In genomic region chr10:38094158-38094922, GRCh38 we compare ENCODE assay signal across 8 cellular contexts. TPM values are rescaled to one million over a fixed set of nuclear protein-coding genes. Genes with fewer than 3 reads are reported as not detected.
DNase-seq lines count a peak whose midpoint lies in the region; ATAC-seq and TF ChIP-seq lines count a peak whose summit lies in the region.

TSS of gene ZNF37A (plus strand) at chr10:38094337. CDS start at chr10:38096618, 2,281 bp downstream.

- DNase-seq in DND-41 (peak; percentile 94), GM23248 (peak; percentile 99), Kasumi-1 (lab: John Stamatoyannopoulos, UW) (peak; percentile 98 to 100), RPMI7951 (ENCODE audit: low read depth) (peak; percentile 97), fibroblast of gingiva (ENCODE audit: low read depth) (peak; percentile 96)
- peak; percentile 88 for DNase-seq in activated T-helper 1 cell treated with anti-CD3 and anti-CD28 coated beads, Interleukin-12 subunit alpha, Interleukin-12 subunit beta, Interleukin-2, Interleukin-4 antibody, amounts not matched to agents 30 ng/mL and 10 ng/mL and 1 ng/mL, durations not matched to agents 14 hours and 24 hours and 36 hours (ENCODE audit: low spot score)
- DNase-seq in naive thymus-derived CD4-positive, alpha-beta T cell, result peak; percentile 60 to 90 (median 82)
- DNase-seq in stimulated activated naive B cell treated with anti-CD40 and anti-IgM and Interleukin-4, amounts not matched to agents 10 μg/mL and 1 μg/mL and 100 μg/mL, for 72 hours, result peak; percentile 89

- peak within 1 kb of the TSS; percentile 87 for H3K27ac ChIP-seq in DND-41 (ENCODE audit: low read length)
- H3K27ac ChIP-seq in GM23248, result peak within 1 kb of the TSS; percentile 83
- peak within 1 kb of the TSS; percentile 84 for H3K27ac ChIP-seq in naive thymus-derived CD4-positive, alpha-beta T cell (ENCODE audit: low read depth, low read length)

- peaks cover 9% of the 10 kb centered on the region for H3K9me3 ChIP-seq in DND-41 (ENCODE audit: insufficient read depth, low read length, severe bottlenecking)
- H3K9me3 ChIP-seq in GM23248 (ENCODE audit: low read depth), result no peaks in the 10 kb centered on the region
- H3K9me3 ChIP-seq in naive thymus-derived CD4-positive, alpha-beta T cell (ENCODE audit: control insufficient read depth in 2 of 3, low read length in 3 of 3), result peaks cover 0 to under 1% (median 0%) of the 10 kb centered on the region in 3 experiments

- POLR2A ChIA-PET in naive thymus-derived CD4-positive, alpha-beta T cell (lab: Charles Lee), result interaction anchor here (0.6 to 4.7 kb wide), 4 partner anchors 22 to 119 kb away, joined by 3 to 25 read pairs (median 9); partner anchors contain the start of genes ZNF25 and ZNF33A

- peaks cover 25% of the 10 kb centered on the region for H3K4me1 ChIP-seq in DND-41 (ENCODE audit: insufficient read depth, low read length)
- peaks cover 4% of the 10 kb centered on the region; the same call in 1 of the 2 replicates for H3K4me1 ChIP-seq in GM23248 (ENCODE audit: insufficient read depth)
- peaks cover 9 to 12% of the 10 kb centered on the region in 2 donors for H3K4me1 ChIP-seq in naive thymus-derived CD4-positive, alpha-beta T cell (ENCODE audit: control insufficient read depth in 2 of 2, insufficient read depth in 2 of 2, low read length in 2 of 2)

- peaks cover 26% of the 10 kb centered on the region for H3K4me1 Mint-ChIP-seq in activated T-helper 1 cell treated with anti-CD3 and anti-CD28 coated beads, Interleukin-12 subunit alpha, Interleukin-12 subunit beta, Interleukin-2, Interleukin-4 antibody, amounts not matched to agents 30 ng/mL and 10 ng/mL and 1 ng/mL, durations not matched to agents 14 hours and 24 hours and 36 hours (ENCODE audit: low read depth)
- peaks cover 16 to 47% (median 37%) of the 10 kb centered on the region in 7 donors for H3K4me1 Mint-ChIP-seq in naive thymus-derived CD4-positive, alpha-beta T cell
- peaks cover 13 to 17% of the 10 kb centered on the region in 2 donors for H3K4me1 Mint-ChIP-seq in stimulated activated naive B cell treated with anti-CD40 and anti-IgM and Interleukin-4, amounts not matched to agents 10 μg/mL and 1 μg/mL and 100 μg/mL, for 72 hours

- intact Hi-C loops in activated T-helper 1 cell treated with anti-CD3 and anti-CD28 coated beads, Interleukin-12 subunit alpha, Interleukin-12 subunit beta, Interleukin-2, Interleukin-4 antibody, amounts not matched to agents 30 ng/mL and 10 ng/mL and 1 ng/mL, durations not matched to agents 14 hours and 24 hours and 36 hours (cut with micrococcal nuclease), result loop anchor here (1.0 to 10.0 kb wide), 5 partner anchors 56 to 260 kb away; partner anchors contain the start of genes ZNF248, ZNF25 and ZNF33A
- intact Hi-C loops in naive thymus-derived CD4-positive, alpha-beta T cell (cut with micrococcal nuclease), result loop anchor here (1.0 kb wide), 5 partner anchors 84 to 308 kb away; partner anchors contain the start of genes ZNF248 (in 2 of the 2), ZNF25 (in 2 of the 2) and ZNF33A (in 2 of the 2)

- ATAC-seq in DND-41 (ENCODE audit: insufficient read depth, low read depth), result peak; percentile 96
- ATAC-seq in naive thymus-derived CD4-positive, alpha-beta T cell, result peak; percentile 98
- peak; percentile 97 for ATAC-seq in stimulated activated naive B cell treated with anti-CD40 and anti-IgM and Interleukin-4, amounts not matched to agents 10 μg/mL and 1 μg/mL and 100 μg/mL, for 72 hours (replicated peaks)

- peak within 1 kb of the TSS; percentile 75 for H3K27ac Mint-ChIP-seq in activated T-helper 1 cell treated with anti-CD3 and anti-CD28 coated beads, Interleukin-12 subunit alpha, Interleukin-12 subunit beta, Interleukin-2, Interleukin-4 antibody, amounts not matched to agents 30 ng/mL and 10 ng/mL and 1 ng/mL, durations not matched to agents 14 hours and 24 hours and 36 hours
- H3K27ac Mint-ChIP-seq in naive thymus-derived CD4-positive, alpha-beta T cell, result peak within 1 kb of the TSS; percentile 87 to 98 (median 93)
- peak within 1 kb of the TSS; percentile 96 for H3K27ac Mint-ChIP-seq in stimulated activated naive B cell treated with anti-CD40 and anti-IgM and Interleukin-4, amounts not matched to agents 10 μg/mL and 1 μg/mL and 100 μg/mL, for 72 hours

- peak within 1 kb of the TSS; percentile 91 for H3K4me2 ChIP-seq in DND-41 (ENCODE audit: insufficient read depth, low read length)
- peak within 1 kb of the TSS; percentile 79 for H3K4me2 ChIP-seq in GM23248 (ENCODE audit: unreplicated experiment)

- H3K36me3 Mint-ChIP-seq in activated T-helper 1 cell treated with anti-CD3 and anti-CD28 coated beads, Interleukin-12 subunit alpha, Interleukin-12 subunit beta, Interleukin-2, Interleukin-4 antibody, amounts not matched to agents 30 ng/mL and 10 ng/mL and 1 ng/mL, durations not matched to agents 14 hours and 24 hours and 36 hours (ENCODE audit: low read depth), result peaks cover 44% of the 10 kb centered on the region
- H3K36me3 Mint-ChIP-seq in naive thymus-derived CD4-positive, alpha-beta T cell, result peaks cover 22 to 44% (median 39%) of the 10 kb centered on the region in 5 donors
- H3K36me3 Mint-ChIP-seq in stimulated activated naive B cell treated with anti-CD40 and anti-IgM and Interleukin-4, amounts not matched to agents 10 μg/mL and 1 μg/mL and 100 μg/mL, for 72 hours, result peaks cover 28 to 39% of the 10 kb centered on the region in 2 donors

- H3K36me3 ChIP-seq in DND-41 (ENCODE audit: insufficient read depth, low read length) (peaks cover 50% of the 10 kb centered on the region), GM23248 (ENCODE audit: low read depth) (peaks cover 27% of the 10 kb centered on the region)
- peaks cover 3 to 24% (median 4%) of the 10 kb centered on the region in 3 experiments for H3K36me3 ChIP-seq in naive thymus-derived CD4-positive, alpha-beta T cell (ENCODE audit: control insufficient read depth in 2 of 3, insufficient read depth in 3 of 3, low read length in 3 of 3)

- no peaks in the 10 kb centered on the region for H3K27me3 Mint-ChIP-seq in activated T-helper 1 cell treated with anti-CD3 and anti-CD28 coated beads, Interleukin-12 subunit alpha, Interleukin-12 subunit beta, Interleukin-2, Interleukin-4 antibody, amounts not matched to agents 30 ng/mL and 10 ng/mL and 1 ng/mL, durations not matched to agents 14 hours and 24 hours and 36 hours (ENCODE audit: insufficient read depth)
- no peaks in the 10 kb centered on the region for H3K27me3 Mint-ChIP-seq in naive thymus-derived CD4-positive, alpha-beta T cell
- no peaks in the 10 kb centered on the region for H3K27me3 Mint-ChIP-seq in stimulated activated naive B cell treated with anti-CD40 and anti-IgM and Interleukin-4, amounts not matched to agents 10 μg/mL and 1 μg/mL and 100 μg/mL, for 72 hours

- H3K79me2 ChIP-seq in DND-41 (ENCODE audit: insufficient read depth, low read length) (peaks cover 50% of the 10 kb centered on the region), GM23248 (ENCODE audit: insufficient read depth) (peaks cover 37% of the 10 kb centered on the region)

- H4K20me1 ChIP-seq in DND-41 (ENCODE audit: insufficient read depth, low read length) (no peaks in the 10 kb centered on the region), GM23248 (ENCODE audit: insufficient read depth) (no peaks in the 10 kb centered on the region)

- H3K9me2 ChIP-seq in GM23248 (ENCODE audit: insufficient read depth), result no peaks in the 10 kb centered on the region

- in situ Hi-C loops in GM23248 (cut with MboI), result no loop called here

- WGBS in GM23248 (ENCODE audit: low coverage in 1 of 2, low lambda C conversion rate in 2 of 2, missing lambda C conversion rate in 2 of 2), 2 experiments, result 0 to 1% methylated on average over 47 to 57 of the region's 59 CpGs

- H3K9ac ChIP-seq in DND-41 (ENCODE audit: low read depth, low read length) (peak within 1 kb of the TSS; percentile 85), GM23248 (peak within 1 kb of the TSS; percentile 96)

- H3K27me3 ChIP-seq in DND-41 (ENCODE audit: insufficient read depth, low read length, poor library complexity), result no peaks in the 10 kb centered on the region
- H3K27me3 ChIP-seq in GM23248 (replicated peaks; ENCODE audit: insufficient read depth), result no peaks in the 10 kb centered on the region
- no peaks in the 10 kb centered on the region for H3K27me3 ChIP-seq in naive thymus-derived CD4-positive, alpha-beta T cell (ENCODE audit: control insufficient read depth in 2 of 2, insufficient read depth in 2 of 2, low read length in 2 of 2)

- H3K4me3 Mint-ChIP-seq in activated T-helper 1 cell treated with anti-CD3 and anti-CD28 coated beads, Interleukin-12 subunit alpha, Interleukin-12 subunit beta, Interleukin-2, Interleukin-4 antibody, amounts not matched to agents 30 ng/mL and 10 ng/mL and 1 ng/mL, durations not matched to agents 14 hours and 24 hours and 36 hours, result peak within 1 kb of the TSS; percentile 87
- peak within 1 kb of the TSS; percentile 88 to 95 (median 94) for H3K4me3 Mint-ChIP-seq in naive thymus-derived CD4-positive, alpha-beta T cell
- peak within 1 kb of the TSS; percentile 89 to 92 for H3K4me3 Mint-ChIP-seq in stimulated activated naive B cell treated with anti-CD40 and anti-IgM and Interleukin-4, amounts not matched to agents 10 μg/mL and 1 μg/mL and 100 μg/mL, for 72 hours

- no peaks in the 10 kb centered on the region for H3F3A ChIP-seq in GM23248 (ENCODE audit: insufficient read depth)

- peak within 1 kb of the TSS; percentile 86 to 95 for H3K4me3 ChIP-seq in DND-41 (ENCODE audit: low read depth in 1 of 2, low read length in 2 of 2)
- H3K4me3 ChIP-seq in GM23248, result peak within 1 kb of the TSS; percentile 91
- H3K4me3 ChIP-seq in naive thymus-derived CD4-positive, alpha-beta T cell (ENCODE audit: low read length), result peak within 1 kb of the TSS; percentile 99

- TF ChIP-seq CTCF in DND-41 (IDR thresholded peaks at IDR 0.05; ENCODE audit: borderline replicate concordance, extremely low read depth, low read length, poor library complexity, severe bottlenecking), result no peak

- CTCF ChIA-PET in naive thymus-derived CD4-positive, alpha-beta T cell (lab: Charles Lee), result interaction anchor here (1.5 kb wide), 1 partner anchor 117 kb away, joined by 4 read pairs; the partner anchor contains the start of gene ZNF25

- peaks cover 26% of the 10 kb centered on the region for H3K9me3 Mint-ChIP-seq in activated T-helper 1 cell treated with anti-CD3 and anti-CD28 coated beads, Interleukin-12 subunit alpha, Interleukin-12 subunit beta, Interleukin-2, Interleukin-4 antibody, amounts not matched to agents 30 ng/mL and 10 ng/mL and 1 ng/mL, durations not matched to agents 14 hours and 24 hours and 36 hours
- peaks cover 2 to 21% (median 14%) of the 10 kb centered on the region in 11 donors for H3K9me3 Mint-ChIP-seq in naive thymus-derived CD4-positive, alpha-beta T cell
- H3K9me3 Mint-ChIP-seq in stimulated activated naive B cell treated with anti-CD40 and anti-IgM and Interleukin-4, amounts not matched to agents 10 μg/mL and 1 μg/mL and 100 μg/mL, for 72 hours, result peaks cover 0 to 3% of the 10 kb centered on the region in 2 donors

- H2AFZ ChIP-seq in DND-41 (ENCODE audit: low read depth, low read length), result peak within 1 kb of the TSS; percentile 92
- peak within 1 kb of the TSS; percentile 98 for H2AFZ ChIP-seq in GM23248

RNA-seq across cellular contexts. Expression of gene ZNF37A, which starts in this region (rescaled TPM):
- 10.7 and 11.5 TPM in 2 replicates for total RNA-seq in GM23248 (2014; rRNA removed; shearing (Covaris generic))
- 8.3 and 10.9 TPM in 2 replicates for polyA plus RNA-seq in GM23248 (2016; fragmentation: Nextera tagmentation; extraction: Ambion mirVana)
- 7.7 and 8.1 TPM in 2 replicates for total RNA-seq in RPMI7951 (2014; rRNA removed; shearing (Covaris generic))
- 29.3 and 30.3 TPM in 2 replicates for total RNA-seq in activated T-helper 1 cell treated with anti-CD3 and anti-CD28 coated beads, Interleukin-12 subunit alpha, Interleukin-12 subunit beta, Interleukin-2, Interleukin-4 antibody, amounts not matched to agents 30 ng/mL and 10 ng/mL and 1 ng/mL, durations not matched to agents 14 hours and 24 hours and 36 hours
- total RNA-seq in naive thymus-derived CD4-positive, alpha-beta T cell, result 10 to 100 TPM; 14.2 to 29.8 (median 26.9) TPM
- polyA plus RNA-seq in naive thymus-derived CD4-positive, alpha-beta T cell, result 1 to 10 TPM; 4.8 to 5.2 TPM

Comparison
In these comparisons a context has a peak if more than half of its experiments do, and no peak if none do; other contexts are left out.
1. Peak in every context shown above with its lines: DNase-seq, ATAC-seq, H3K4me3 ChIP-seq and H3K27ac ChIP-seq.